Comparison of ENCODE assay signal across 4 cellular contexts in the genomic region with DNA sequence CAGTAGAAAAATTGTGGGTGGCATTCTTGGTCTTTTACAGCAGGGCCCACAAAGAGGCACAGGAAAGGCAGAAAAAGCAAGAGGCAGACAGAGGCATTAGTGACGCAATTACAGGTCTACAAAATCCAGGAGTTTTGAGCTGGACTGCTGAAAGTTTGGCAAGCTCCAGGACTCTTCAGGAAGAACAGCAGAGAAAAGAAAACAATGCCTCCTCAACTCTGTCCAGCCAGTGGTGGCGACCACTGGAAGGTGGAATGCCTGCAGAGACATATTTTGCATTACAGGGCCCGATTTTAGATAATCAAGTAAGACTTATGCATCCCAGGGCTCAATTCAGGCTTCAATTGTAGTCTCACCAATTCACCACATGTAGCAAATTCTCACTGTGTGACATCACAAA. TPM values are rescaled to one million over a fixed set of nuclear protein-coding genes. Genes with fewer than 3 reads are reported as not detected.
"Had no signal": no experiment of that assay in that cellular context is flagged by ENCODE, and none has a peak within 500 bp of the region (broad histone marks: within the 10 kb centered on the region; RNA-seq: fewer than 3 reads in every experiment).

No MANE protein-coding gene starts in this region.

RNA-seq across cellular contexts. Expression of a gene that starts 23.5 kb away (rescaled TPM):
- total RNA-seq: LHCN-M2, M059J, MCF 10A, NCI-H460 had no signal
